ENCODE assay signal across 8 cellular contexts in genomic region chr16:72876221-72876620, GRCh38.
DNase-seq lines count a peak whose midpoint lies in the region; ATAC-seq, FAIRE-seq and TF ChIP-seq lines count a peak whose summit lies in the region.

No MANE protein-coding gene starts in this region.

- RAD21 ChIA-PET in GM12878 (lab: Charles Lee; ENCODE audit: unreplicated experiment), result interaction anchor here (0.6 kb wide), 1 partner anchor 761 kb away, joined by 5 read pairs; no protein-coding TSS in a partner anchor

- peak; percentile 31 for FAIRE-seq in GM12878 (lab: Jason Lieb, UNC)

- no peak overlapping the region for H3K4me3 ChIP-seq in GM12878

- H3K36me3 ChIP-seq in GM12878 (ENCODE audit: control insufficient read depth in 2 of 2, insufficient read depth in 2 of 2, low read length in 1 of 2), result no peaks in the 10 kb centered on the region

- TF ChIP-seq EP300 in GM12878 (IDR thresholded peaks at IDR 0.05; ENCODE audit: borderline replicate concordance in 1 of 2, control insufficient read depth in 1 of 2, low read depth in 2 of 2, low read length in 2 of 2), result no peak

- no peaks in the 10 kb centered on the region for H3K79me2 ChIP-seq in GM12878 (ENCODE audit: control insufficient read depth, insufficient read depth, low read length)

- H3K27me3 ChIP-seq in GM12878 (replicated peaks in 1 of 2; ENCODE audit: control insufficient read depth in 2 of 2, insufficient read depth in 2 of 2, low read length in 1 of 2), result no peaks in the 10 kb centered on the region

- no peak overlapping the region for H3K27ac ChIP-seq in GM12878 (ENCODE audit: control insufficient read depth, insufficient read depth)

- no TSS peak for BruUV-seq in GM12878 (replicated peaks; lab: Mats Ljungman, UMichigan)

- POLR2A ChIA-PET in GM12878 (lab: Charles Lee) (interaction anchor here (0.6 kb wide), 1 partner anchor 365 kb away, joined by 4 read pairs; no protein-coding TSS in a partner anchor), HEK293T (lab: Yijun Ruan, JAX) (no interaction called here)

- TF ChIP-seq POLR2A in GM12878 (IDR thresholded peaks at IDR 0.05; ENCODE audit: low read depth, low read length), result no peak

- TF ChIP-seq CTCF in GM12878 (IDR thresholded peaks at IDR 0.05 in 2 of 3, conservative IDR thresholded peaks at IDR 0.05 in 1 of 3; ENCODE audit: control insufficient read depth in 2 of 3, extremely low read depth in 1 of 3, insufficient read depth in 1 of 3, low read depth in 3 of 3, low read length in 3 of 3), result no peak

- H3K9ac ChIP-seq in GM12878 (ENCODE audit: control insufficient read depth, insufficient read depth, low read length), result no peak overlapping the region

- no peak overlapping the region for H3K4me2 ChIP-seq in GM12878 (ENCODE audit: control insufficient read depth, insufficient read depth)

- H4K20me1 ChIP-seq in GM12878 (ENCODE audit: control insufficient read depth, insufficient read depth), result no peaks in the 10 kb centered on the region

- SMC1A ChIA-PET in GM12878 (lab: Charles Lee; ENCODE audit: uncharacterized antibody, unreplicated experiment), result interaction anchor here (0.6 kb wide), 1 partner anchor 1260 kb away, joined by 3 read pairs; no protein-coding TSS in a partner anchor

- no peak overlapping the region for H2AFZ ChIP-seq in GM12878 (ENCODE audit: control insufficient read depth, low read depth, low read length)

- H3K36me3 Mint-ChIP-seq in natural killer cell treated with Interleukin-12 subunit alpha and Interleukin-12 subunit beta and Interleukin-15 and Interleukin-18, amount 100 ng/mL, for 72 hours, result no peaks in the 10 kb centered on the region

- 35% methylated on average over 6 of the region's 8 CpGs for WGBS in GM12878 (ENCODE audit: insufficient coverage, insufficient replicate concordance, low lambda C conversion rate, missing lambda C conversion rate)

- H3K4me1 Mint-ChIP-seq in natural killer cell treated with Interleukin-12 subunit alpha and Interleukin-12 subunit beta and Interleukin-15 and Interleukin-18, amount 100 ng/mL, for 72 hours (ENCODE audit: low read depth in 2 of 2), result peaks cover 17 to 20% of the 10 kb centered on the region in 2 donors

- CTCF ChIA-PET in GM12878 (lab: Yijun Ruan, JAX), result interaction anchor here (3.6 kb wide), 1 partner anchor 44 kb away, joined by 12 read pairs; no protein-coding TSS in a partner anchor
- CTCF ChIA-PET in HEK293T (lab: Yijun Ruan, JAX), result interaction anchor here (2.0 kb wide), 1 partner anchor 43 kb away, joined by 5 read pairs; no protein-coding TSS in a partner anchor

- intact Hi-C loops in GM12878 (cut with micrococcal nuclease; ENCODE audit: unreplicated experiment), result no loop called here

- H3K4me1 ChIP-seq in GM12878 (ENCODE audit: control insufficient read depth, insufficient read depth, low read length), result no peaks in the 10 kb centered on the region

- H3K27me3 Mint-ChIP-seq in natural killer cell treated with Interleukin-12 subunit alpha and Interleukin-12 subunit beta and Interleukin-15 and Interleukin-18, amount 100 ng/mL, for 72 hours, result no peaks in the 10 kb centered on the region

- ATAC-seq in HG03378 (IDR thresholded peaks at IDR 0.05; ENCODE audit: unreplicated experiment) (peak; percentile 47), GM12878 (no peak), HG03565 (IDR thresholded peaks at IDR 0.05; ENCODE audit: unreplicated experiment) (no peak), esophagus mucosa (no peak)
- ATAC-seq in natural killer cell treated with Interleukin-12 subunit alpha and Interleukin-12 subunit beta and Interleukin-15 and Interleukin-18, amount 100 ng/mL, for 72 hours, result peak; percentile 60 to 81

- H3K4me3 Mint-ChIP-seq in natural killer cell treated with Interleukin-12 subunit alpha and Interleukin-12 subunit beta and Interleukin-15 and Interleukin-18, amount 100 ng/mL, for 72 hours, result no peak overlapping the region

- DNase-seq in Caki2 (ENCODE audit: low read depth), result peak; percentile 19
- peak; percentile 1 for DNase-seq in GM12878 (ENCODE audit: low read depth, low spot score)
- DNase-seq in natural killer cell treated with Interleukin-12 subunit alpha and Interleukin-12 subunit beta and Interleukin-15 and Interleukin-18, amount 100 ng/mL, for 72 hours (ENCODE audit: low spot score), result peak; percentile 72
- no peak for DNase-seq in NCI-H748 treated with DMSO at 0.1 percent for 48 hours (lab: John Stamatoyannopoulos, UW)
- DNase-seq in HEK293T (ENCODE audit: extremely low spot score), result no peak

- TF ChIP-seq RAD21 in GM12878 (IDR thresholded peaks at IDR 0.05; ENCODE audit: insufficient read depth, low read depth, low read length), result no peak

- no peaks in the 10 kb centered on the region for H3K9me3 ChIP-seq in GM12878 (replicated peaks; ENCODE audit: control insufficient read depth, insufficient read depth, low read length)

- in situ Hi-C loops in Caki2 (cut with HindIII; ENCODE audit: low pct_unique_long_range_greater_than_20kb, low sequenced_read_pairs) (no loop called here), GM12878 (cut with MboI) (no loop called here)

- H3K27ac Mint-ChIP-seq in natural killer cell treated with Interleukin-12 subunit alpha and Interleukin-12 subunit beta and Interleukin-15 and Interleukin-18, amount 100 ng/mL, for 72 hours, result no peak overlapping the region

- no peaks in the 10 kb centered on the region for H3K9me3 Mint-ChIP-seq in natural killer cell treated with Interleukin-12 subunit alpha and Interleukin-12 subunit beta and Interleukin-15 and Interleukin-18, amount 100 ng/mL, for 72 hours

TF ChIP-seq in GM12878, 131 proteins besides CTCF, POLR2A, EP300 and RAD21 (continues in another document):
- TF ChIP-seq IRF4 (IDR thresholded peaks at IDR 0.05; ENCODE audit: low read depth, low read length), result no peak
- no peak for TF ChIP-seq E2F8 (IDR thresholded peaks at IDR 0.05; ENCODE audit: low read depth, partially characterized antibody)
- no peak for TF ChIP-seq BCL11A (IDR thresholded peaks at IDR 0.05; ENCODE audit: low read depth, low read length)
- no peak for TF ChIP-seq FOXM1 (IDR thresholded peaks at IDR 0.05; ENCODE audit: low read depth, low read length)
- no peak for TF ChIP-seq ZNF217 (IDR thresholded peaks at IDR 0.05)
- no peak for TF ChIP-seq MEF2B (IDR thresholded peaks at IDR 0.05; ENCODE audit: partially characterized antibody, poor library complexity, severe bottlenecking)
- TF ChIP-seq RUNX3 (IDR thresholded peaks at IDR 0.05; ENCODE audit: low read length), result peak; percentile 48
- no peak for TF ChIP-seq SIX5 (IDR thresholded peaks at IDR 0.05; ENCODE audit: low read depth, low read length, severe bottlenecking)
- peak; percentile 18; the same call in 1 of the 2 replicates for TF ChIP-seq SPI1 (IDR thresholded peaks at IDR 0.05; ENCODE audit: borderline replicate concordance, insufficient read depth, low read depth, low read length)

TF ChIP-seq in HEK293T, 16 proteins besides CTCF, POLR2A, EP300 and RAD21:
- TF ChIP-seq TARDBP (IDR thresholded peaks at IDR 0.05), result no peak
- TF ChIP-seq SP1 (IDR thresholded peaks at IDR 0.05), result no peak
- TF ChIP-seq FOXK2 (IDR thresholded peaks at IDR 0.05), result no peak
- no peak for TF ChIP-seq FOXM1 (IDR thresholded peaks at IDR 0.05; ENCODE audit: borderline replicate concordance)
- no peak for TF ChIP-seq BHLHE40 (IDR thresholded peaks at IDR 0.05; ENCODE audit: borderline replicate concordance)
- TF ChIP-seq NFRKB (IDR thresholded peaks at IDR 0.05), result no peak
- no peak for TF ChIP-seq ARNT (IDR thresholded peaks at IDR 0.05)
- no peak for TF ChIP-seq ELF4 (IDR thresholded peaks at IDR 0.05)
- no peak for TF ChIP-seq PKNOX1 (IDR thresholded peaks at IDR 0.05)

Comparison
In these comparisons a context has a peak if more than half of its experiments do, and no peak if none do; other contexts are left out.
1. DNase-seq: peak in Caki2 (single experiment), GM12878 (single experiment) and natural killer cell treated with Interleukin-12 subunit alpha and Interleukin-12 subunit beta and Interleukin-15 and Interleukin-18, amount 100 ng/mL, for 72 hours (single experiment); none in NCI-H748 treated with DMSO at 0.1 percent for 48 hours (single experiment) and HEK293T (single experiment).
2. ATAC-seq: peak in HG03378 (single experiment) and natural killer cell treated with Interleukin-12 subunit alpha and Interleukin-12 subunit beta and Interleukin-15 and Interleukin-18, amount 100 ng/mL, for 72 hours (2 of 2); none in GM12878 (single experiment), HG03565 (single experiment) and esophagus mucosa (single experiment).